ENCODE assay signal across 17 cellular contexts in genomic region chr13:50468849-50469669, GRCh38.
A peak's percentile ranks its signal among the peaks of the same experiment; 100 is the strongest.
DNase-seq lines count a peak whose midpoint lies in the region; ATAC-seq and TF ChIP-seq lines count a peak whose summit lies in the region.
"Had no signal": no experiment of that assay in that cellular context is flagged by ENCODE, and none has a peak within 500 bp of the region (broad histone marks: within the 10 kb centered on the region; RNA-seq: fewer than 3 reads in every experiment).

No MANE protein-coding gene starts in this region.

- CTCF ChIA-PET in Panc1 (lab: Charles Lee) = no interaction called here

- no peak overlapping the region for H2BK120ac ChIP-seq in mesendoderm (ENCODE audit: low read depth, low read length)

- no peak overlapping the region for H3K9ac ChIP-seq in mesendoderm (ENCODE audit: low read length)
- no peak overlapping the region for H3K9ac ChIP-seq in smooth muscle cell (ENCODE audit: low read depth)
- H3K9ac ChIP-seq: BLaER1, KMS-11 had no signal

- H3K27me3 ChIP-seq in Panc1 (ENCODE audit: control insufficient read depth, insufficient read depth, low read length) (no peaks in the 10 kb centered on the region), mesendoderm (ENCODE audit: insufficient read depth, low read length, poor library complexity) (no peaks in the 10 kb centered on the region), smooth muscle cell (ENCODE audit: low read depth) (no peaks in the 10 kb centered on the region), right atrium auricular region (no peaks in the 10 kb centered on the region)
- H3K27me3 ChIP-seq: BLaER1 had no signal

- no peak overlapping the region for H2AK5ac ChIP-seq in mesendoderm (ENCODE audit: low read length)

- DNase-seq in Panc1 (ENCODE audit: low read depth, low spot score) (no peak), mesendoderm (peak; percentile 37), smooth muscle cell (lab: John Stamatoyannopoulos, UW; ENCODE audit: unreplicated experiment) (no peak), right atrium auricular region (ENCODE audit: low spot score) (no peak)
- DNase-seq in activated T-cell treated with anti-CD3 and anti-CD28 coated beads, Interleukin-2, amount 50 U/mL, for 72 hours = no peak
- no peak for DNase-seq in activated naive CD8-positive, alpha-beta T cell treated with anti-CD3 and anti-CD28 coated beads, Interleukin-2, amount 50 U/mL, for 24 hours
- DNase-seq in activated T-cell treated with anti-CD3 and anti-CD28 coated beads, Interleukin-2, amount 50 U/mL, for 1 hour = no peak
- DNase-seq: CD8-positive, alpha-beta T cell; DMS79 treated with DMSO at 0.1 percent for 48 hours; NCI-H1436; NCI-H2029; NCI-H2171; NCI-H774 had no signal

- H4K20me1 ChIP-seq in smooth muscle cell (ENCODE audit: low read depth) = no peaks in the 10 kb centered on the region
- H4K20me1 ChIP-seq: BLaER1 had no signal

- no peak overlapping the region for H4K8ac ChIP-seq in mesendoderm (ENCODE audit: low read depth, low read length)

- H3K36me3 Mint-ChIP-seq in activated T-cell treated with anti-CD3 and anti-CD28 coated beads, Interleukin-2, amount 50 U/mL, for 72 hours (ENCODE audit: insufficient read depth in 2 of 2) = no peaks in the 10 kb centered on the region
- no peaks in the 10 kb centered on the region for H3K36me3 Mint-ChIP-seq in activated naive CD8-positive, alpha-beta T cell treated with anti-CD3 and anti-CD28 coated beads, Interleukin-2, amount 50 U/mL, for 24 hours (ENCODE audit: low read depth)
- H3K36me3 Mint-ChIP-seq: CD8-positive, alpha-beta T cell had no signal

- no peak overlapping the region for H3K4me3 Mint-ChIP-seq in activated T-cell treated with anti-CD3 and anti-CD28 coated beads, Interleukin-2, amount 50 U/mL, for 72 hours
- H3K4me3 Mint-ChIP-seq in activated naive CD8-positive, alpha-beta T cell treated with anti-CD3 and anti-CD28 coated beads, Interleukin-2, amount 50 U/mL, for 24 hours = no peak overlapping the region
- H3K4me3 Mint-ChIP-seq: CD8-positive, alpha-beta T cell had no signal

- H2BK5ac ChIP-seq in mesendoderm (ENCODE audit: low read length) = no peak overlapping the region

- H3K4me1 ChIP-seq in Panc1 (ENCODE audit: control insufficient read depth, insufficient read depth, low read length) (no peaks in the 10 kb centered on the region), mesendoderm (ENCODE audit: control insufficient read depth, low read depth, low read length) (no peaks in the 10 kb centered on the region), smooth muscle cell (ENCODE audit: low read depth) (no peaks in the 10 kb centered on the region), right atrium auricular region (peaks cover 0 to 4% of the 10 kb centered on the region in 2 donors)

- no peaks in the 10 kb centered on the region for H3F3A ChIP-seq in smooth muscle cell (ENCODE audit: low read depth)

- H3K36me3 ChIP-seq in Panc1 (ENCODE audit: control insufficient read depth, insufficient read depth, low read length) = no peaks in the 10 kb centered on the region
- no peaks in the 10 kb centered on the region for H3K36me3 ChIP-seq in mesendoderm (ENCODE audit: control insufficient read depth, insufficient read depth, low read length)
- H3K36me3 ChIP-seq in smooth muscle cell (ENCODE audit: low read depth) = no peaks in the 10 kb centered on the region
- no peaks in the 10 kb centered on the region for H3K36me3 ChIP-seq in right atrium auricular region
- H3K36me3 ChIP-seq: BLaER1 had no signal

- in situ Hi-C loops in Panc1 (cut with HindIII; ENCODE audit: low pct_unique_long_range_greater_than_20kb, low sequenced_read_pairs) = no loop called here

- H3K18ac ChIP-seq in mesendoderm (ENCODE audit: low read length) = no peak overlapping the region

- no peaks in the 10 kb centered on the region for H3K79me1 ChIP-seq in mesendoderm (ENCODE audit: low read length)

- H4K5ac ChIP-seq in mesendoderm (ENCODE audit: low read length) = no peak overlapping the region

- H3K79me2 ChIP-seq in mesendoderm (ENCODE audit: control insufficient read depth, insufficient read depth, low read length) (no peaks in the 10 kb centered on the region), smooth muscle cell (ENCODE audit: low read depth) (no peaks in the 10 kb centered on the region)

- no peak for ATAC-seq in Panc1
- ATAC-seq in activated T-cell treated with anti-CD3 and anti-CD28 coated beads, Interleukin-2, amount 50 U/mL, for 72 hours (replicated peaks in 1 of 2) = no peak
- ATAC-seq in activated naive CD8-positive, alpha-beta T cell treated with anti-CD3 and anti-CD28 coated beads, Interleukin-2, amount 50 U/mL, for 24 hours = no peak
- ATAC-seq: CD8-positive, alpha-beta T cell; HepG2 had no signal

- intact Hi-C loops in Panc1 (cut with micrococcal nuclease; ENCODE audit: unreplicated experiment) = no loop called here

- no peak overlapping the region for H3K23ac ChIP-seq in mesendoderm (ENCODE audit: low read length)

- no peak overlapping the region for H2BK15ac ChIP-seq in mesendoderm (replicated peaks; ENCODE audit: low read depth)

- H3K27ac ChIP-seq in Panc1 (ENCODE audit: low read length) = peak overlapping the region; percentile 7; the same call in 1 of the 2 replicates
- H3K27ac ChIP-seq in cingulate gyrus (ENCODE audit: low read depth, low read length) = peak overlapping the region; percentile 47
- H3K27ac ChIP-seq in mesendoderm (ENCODE audit: low read depth, low read length) = no peak overlapping the region
- H3K27ac ChIP-seq in smooth muscle cell (ENCODE audit: low read depth) = no peak overlapping the region
- no peak overlapping the region for H3K27ac ChIP-seq in right atrium auricular region
- H3K27ac ChIP-seq: BLaER1, KMS-11 had no signal

- H3K9me3 ChIP-seq in Panc1 (ENCODE audit: control insufficient read depth, insufficient read depth, low read depth, low read length) = no peaks in the 10 kb centered on the region
- no peaks in the 10 kb centered on the region for H3K9me3 ChIP-seq in smooth muscle cell (replicated peaks; ENCODE audit: low read depth)
- H3K9me3 ChIP-seq in right atrium auricular region = no peaks in the 10 kb centered on the region
- H3K9me3 ChIP-seq: BLaER1 had no signal

- H3K27me3 Mint-ChIP-seq in activated T-cell treated with anti-CD3 and anti-CD28 coated beads, Interleukin-2, amount 50 U/mL, for 72 hours (ENCODE audit: low read depth) = no peaks in the 10 kb centered on the region
- peaks cover 6% of the 10 kb centered on the region for H3K27me3 Mint-ChIP-seq in activated naive CD8-positive, alpha-beta T cell treated with anti-CD3 and anti-CD28 coated beads, Interleukin-2, amount 50 U/mL, for 24 hours

- no peak overlapping the region for H3K27ac Mint-ChIP-seq in activated T-cell treated with anti-CD3 and anti-CD28 coated beads, Interleukin-2, amount 50 U/mL, for 72 hours
- no peak overlapping the region for H3K27ac Mint-ChIP-seq in activated naive CD8-positive, alpha-beta T cell treated with anti-CD3 and anti-CD28 coated beads, Interleukin-2, amount 50 U/mL, for 24 hours
- H3K27ac Mint-ChIP-seq: CD8-positive, alpha-beta T cell had no signal

- H3K4me3 ChIP-seq in Panc1 (ENCODE audit: low read depth in 2 of 2, low read length in 2 of 2) (no peak overlapping the region), mesendoderm (ENCODE audit: low read length) (no peak overlapping the region), smooth muscle cell (no peak overlapping the region), right atrium auricular region (no peak overlapping the region)
- H3K4me3 ChIP-seq: BLaER1 had no signal

- H3K9me3 Mint-ChIP-seq in activated T-cell treated with anti-CD3 and anti-CD28 coated beads, Interleukin-2, amount 50 U/mL, for 72 hours = no peaks in the 10 kb centered on the region
- no peaks in the 10 kb centered on the region for H3K9me3 Mint-ChIP-seq in activated naive CD8-positive, alpha-beta T cell treated with anti-CD3 and anti-CD28 coated beads, Interleukin-2, amount 50 U/mL, for 24 hours
- H3K9me3 Mint-ChIP-seq: CD8-positive, alpha-beta T cell had no signal

- TF ChIP-seq CTCF in Panc1 (IDR thresholded peaks at IDR 0.05) (no peak), smooth muscle cell (IDR thresholded peaks at IDR 0.05; ENCODE audit: borderline replicate concordance, insufficient read depth, poor library complexity, severe bottlenecking) (no peak), right atrium auricular region (IDR thresholded peaks at IDR 0.05) (no peak)

- peak overlapping the region; percentile 18 for H2AFZ ChIP-seq in smooth muscle cell (ENCODE audit: low read depth)

- POLR2A ChIA-PET in Panc1 (lab: Charles Lee) = no interaction called here

- H3K56ac ChIP-seq in mesendoderm (ENCODE audit: low read length) = no peak overlapping the region

- H3K4ac ChIP-seq in mesendoderm (ENCODE audit: low read depth, low read length) = no peak overlapping the region

- no peaks in the 10 kb centered on the region for H3K4me1 Mint-ChIP-seq in activated T-cell treated with anti-CD3 and anti-CD28 coated beads, Interleukin-2, amount 50 U/mL, for 72 hours (ENCODE audit: low read depth)
- H3K4me1 Mint-ChIP-seq in activated naive CD8-positive, alpha-beta T cell treated with anti-CD3 and anti-CD28 coated beads, Interleukin-2, amount 50 U/mL, for 24 hours = no peaks in the 10 kb centered on the region

- H3K4me2 ChIP-seq in mesendoderm (ENCODE audit: low read length) (no peak overlapping the region), smooth muscle cell (no peak overlapping the region)
- H3K4me2 ChIP-seq: BLaER1, KMS-11 had no signal

- WGBS in mesendoderm (ENCODE audit: extremely low coverage, insufficient coverage, low lambda C conversion rate) = 95% methylated on average over 2 of the region's 13 CpGs
- WGBS in smooth muscle cell (ENCODE audit: low lambda C conversion rate) = 59% methylated on average over 13 of the region's 13 CpGs

- no TSS peak for BruUV-seq in Panc1 (replicated peaks; lab: Mats Ljungman, UMichigan)

Comparison
In these comparisons a context has a peak if more than half of its experiments do, and no peak if none do; other contexts are left out.
1. H3K27ac ChIP-seq: peak in Panc1 (single experiment) and cingulate gyrus (single experiment); none in mesendoderm (single experiment), smooth muscle cell (single experiment) and right atrium auricular region (0 of 2).